Comparison of ENCODE assay signal across 8 cellular contexts in the genomic region with DNA sequence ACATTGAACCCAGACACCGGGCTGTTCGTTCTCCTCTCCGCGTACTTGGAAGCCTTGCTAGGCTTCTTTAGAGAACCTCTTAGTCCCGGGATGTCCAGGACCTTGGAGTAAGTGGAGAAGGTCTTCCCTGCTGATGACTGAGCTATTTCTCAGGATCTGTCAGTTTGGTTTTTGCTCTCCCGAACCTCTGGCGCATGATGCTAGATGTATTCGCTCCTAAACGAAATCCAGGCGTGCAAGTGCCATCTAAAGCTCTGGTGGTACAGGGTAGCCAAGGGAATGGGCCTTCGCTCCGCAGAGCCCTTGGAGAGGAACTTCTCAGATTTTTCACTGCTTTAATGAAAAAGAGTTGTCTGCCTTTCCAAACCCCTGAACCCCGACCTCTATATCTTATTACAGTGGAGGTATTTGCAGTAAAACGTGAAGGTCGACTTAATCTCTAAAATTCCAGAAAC. TPM values are rescaled to one million over a fixed set of nuclear protein-coding genes. Genes with fewer than 3 reads are reported as not detected.
A peak's percentile ranks its signal among the peaks of the same experiment; 100 is the strongest.
DNase-seq lines count a peak whose midpoint lies in the region; ATAC-seq and TF ChIP-seq lines count a peak whose summit lies in the region.

No MANE protein-coding gene starts in this region.

- H3K4me1 ChIP-seq in hepatocyte (ENCODE audit: insufficient read depth), result peaks cover 11% of the 10 kb centered on the region

- no peaks in the 10 kb centered on the region for H3K9me3 ChIP-seq in hepatocyte (ENCODE audit: low read depth)

- H3K9me3 Mint-ChIP-seq in activated T-helper 2 cell treated with anti-CD3 and anti-CD28 coated beads, Interferon-gamma antibody, Interleukin-2, Interleukin-4, amounts not matched to agents 10 μg/mL and 5 μg/mL and 100 μg/mL, durations not matched to agents 14 hours and 24 hours and 36 hours, result no peaks in the 10 kb centered on the region

- ATAC-seq in GM21381 (IDR thresholded peaks at IDR 0.05; ENCODE audit: unreplicated experiment) (no peak), GM19351 (IDR thresholded peaks at IDR 0.05; ENCODE audit: unreplicated experiment) (no peak)

- no peaks in the 10 kb centered on the region for H3K36me3 ChIP-seq in hepatocyte (replicated peaks; ENCODE audit: insufficient read depth, low read depth)

- peak overlapping the region; percentile 43 for H2AFZ ChIP-seq in hepatocyte

- under 1% methylated on average over 15 of the region's 15 CpGs for WGBS in hepatocyte (ENCODE audit: low lambda C conversion rate, missing lambda C conversion rate)

- H4K20me1 ChIP-seq in hepatocyte (ENCODE audit: insufficient read depth, poor library complexity, severe bottlenecking), result peaks cover 16% of the 10 kb centered on the region

- H3K9me2 ChIP-seq in hepatocyte (replicated peaks; ENCODE audit: insufficient read depth), result no peaks in the 10 kb centered on the region

- peak; percentile 13 for DNase-seq in stimulated activated CD4-positive, alpha-beta T cell treated with anti-CD3 and anti-CD28 coated beads, Interleukin-4, amount 100 ng/mL, for 24 hours
- DNase-seq in stimulated activated CD4-positive, alpha-beta T cell treated with anti-CD3 and anti-CD28 coated beads, Interleukin-4, amount 100 ng/mL, for 1 hour, result no peak
- DNase-seq in activated T-helper 2 cell treated with anti-CD3 and anti-CD28 coated beads, Interferon-gamma antibody, Interleukin-2, Interleukin-4, amounts not matched to agents 10 μg/mL and 5 μg/mL and 100 μg/mL, durations not matched to agents 14 hours and 24 hours and 36 hours (ENCODE audit: low spot score), result no peak
- peak; percentile 29 for DNase-seq in hepatocyte (ENCODE audit: low spot score)
- DNase-seq in smooth muscle cell of the brain vasculature (ENCODE audit: low read depth, low spot score), result peak; percentile 6
- no peak for DNase-seq in NAMALWA (ENCODE audit: low spot score)

- H3K4me2 ChIP-seq in hepatocyte, result peak overlapping the region; percentile 91

- TF ChIP-seq CTCF in hepatocyte (IDR thresholded peaks at IDR 0.05; ENCODE audit: poor library complexity), result no peak

- H3K4me3 ChIP-seq in hepatocyte, result peak overlapping the region; percentile 70

- H3K36me3 Mint-ChIP-seq in activated T-helper 2 cell treated with anti-CD3 and anti-CD28 coated beads, Interferon-gamma antibody, Interleukin-2, Interleukin-4, amounts not matched to agents 10 μg/mL and 5 μg/mL and 100 μg/mL, durations not matched to agents 14 hours and 24 hours and 36 hours (ENCODE audit: low read depth), result peaks cover 46% of the 10 kb centered on the region

- intact Hi-C loops in activated T-helper 2 cell treated with anti-CD3 and anti-CD28 coated beads, Interferon-gamma antibody, Interleukin-2, Interleukin-4, amounts not matched to agents 10 μg/mL and 5 μg/mL and 100 μg/mL, durations not matched to agents 14 hours and 24 hours and 36 hours (cut with micrococcal nuclease), result loop anchor here (1.0 to 5.0 kb wide), 7 partner anchors 44 to 256 kb away; a partner anchor contains a TSS

- H3K79me2 ChIP-seq in hepatocyte, result peaks cover 91% of the 10 kb centered on the region

- H3K4me3 Mint-ChIP-seq in activated T-helper 2 cell treated with anti-CD3 and anti-CD28 coated beads, Interferon-gamma antibody, Interleukin-2, Interleukin-4, amounts not matched to agents 10 μg/mL and 5 μg/mL and 100 μg/mL, durations not matched to agents 14 hours and 24 hours and 36 hours (ENCODE audit: low read depth), result peak overlapping the region; percentile 95

- peaks cover 45% of the 10 kb centered on the region for H3K4me1 Mint-ChIP-seq in activated T-helper 2 cell treated with anti-CD3 and anti-CD28 coated beads, Interferon-gamma antibody, Interleukin-2, Interleukin-4, amounts not matched to agents 10 μg/mL and 5 μg/mL and 100 μg/mL, durations not matched to agents 14 hours and 24 hours and 36 hours (ENCODE audit: low read depth)

- H3K27ac Mint-ChIP-seq in activated T-helper 2 cell treated with anti-CD3 and anti-CD28 coated beads, Interferon-gamma antibody, Interleukin-2, Interleukin-4, amounts not matched to agents 10 μg/mL and 5 μg/mL and 100 μg/mL, durations not matched to agents 14 hours and 24 hours and 36 hours, result peak overlapping the region; percentile 85

- H3K27me3 Mint-ChIP-seq in activated T-helper 2 cell treated with anti-CD3 and anti-CD28 coated beads, Interferon-gamma antibody, Interleukin-2, Interleukin-4, amounts not matched to agents 10 μg/mL and 5 μg/mL and 100 μg/mL, durations not matched to agents 14 hours and 24 hours and 36 hours (ENCODE audit: low read depth), result no peaks in the 10 kb centered on the region

- H3K27ac ChIP-seq in hepatocyte, result peak overlapping the region; percentile 91

- H3K27me3 ChIP-seq in hepatocyte, result no peaks in the 10 kb centered on the region

RNA-seq across cellular contexts. Expression of a gene that starts 0.5 kb away (rescaled TPM):
- total RNA-seq in activated T-helper 2 cell treated with anti-CD3 and anti-CD28 coated beads, Interferon-gamma antibody, Interleukin-2, Interleukin-4, amounts not matched to agents 10 μg/mL and 5 μg/mL and 100 μg/mL, durations not matched to agents 14 hours and 24 hours and 36 hours, result 479 and 499 TPM in 2 replicates
- 466 and 479 TPM in 2 replicates for total RNA-seq in hepatocyte
- 139 and 166 TPM in 2 replicates for polyA plus RNA-seq in hepatocyte

RNA-seq across cellular contexts. Expression of a gene that starts 0.8 kb away (rescaled TPM):
- total RNA-seq in activated T-helper 2 cell treated with anti-CD3 and anti-CD28 coated beads, Interferon-gamma antibody, Interleukin-2, Interleukin-4, amounts not matched to agents 10 μg/mL and 5 μg/mL and 100 μg/mL, durations not matched to agents 14 hours and 24 hours and 36 hours, result 48.3 and 50.3 TPM in 2 replicates
- total RNA-seq in hepatocyte, result 15.7 and 21.9 TPM in 2 replicates
- 31.7 and 38.7 TPM in 2 replicates for polyA plus RNA-seq in hepatocyte

Comparison
In these comparisons a context has a peak if more than half of its experiments do, and no peak if none do; other contexts are left out.
1. DNase-seq: peak in stimulated activated CD4-positive, alpha-beta T cell treated with anti-CD3 and anti-CD28 coated beads, Interleukin-4, amount 100 ng/mL, for 24 hours (single experiment), hepatocyte (single experiment) and smooth muscle cell of the brain vasculature (single experiment); none in stimulated activated CD4-positive, alpha-beta T cell treated with anti-CD3 and anti-CD28 coated beads, Interleukin-4, amount 100 ng/mL, for 1 hour (single experiment), activated T-helper 2 cell treated with anti-CD3 and anti-CD28 coated beads, Interferon-gamma antibody, Interleukin-2, Interleukin-4, amounts not matched to agents 10 μg/mL and 5 μg/mL and 100 μg/mL, durations not matched to agents 14 hours and 24 hours and 36 hours (single experiment) and NAMALWA (single experiment).